ENCODE assay signal across 2 cellular contexts in the genomic region with DNA sequence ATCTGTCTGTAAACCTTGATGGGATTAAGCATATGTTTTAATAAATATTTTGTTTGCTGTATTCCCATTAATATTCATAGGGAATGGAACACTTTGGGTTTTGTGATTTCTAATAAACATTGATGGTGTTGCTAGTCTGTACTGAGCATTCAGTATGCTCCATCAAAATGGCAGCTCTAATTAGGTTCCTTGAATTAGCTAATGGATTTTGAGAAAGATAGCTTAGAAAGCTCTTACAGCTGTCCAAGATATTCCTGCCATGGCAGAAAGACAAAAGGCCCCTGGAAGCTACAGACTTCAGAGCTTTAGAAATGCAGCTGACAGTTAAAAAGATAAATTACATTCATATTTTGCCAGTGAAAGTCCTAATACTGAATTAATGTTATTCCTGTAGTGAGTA.
TF ChIP-seq lines count a peak whose summit lies in the region.

No MANE protein-coding gene starts in this region.

TF ChIP-seq in SK-N-SH, 30 proteins besides CTCF, POLR2A, EP300 and RAD21 (continued from another document):
- TF ChIP-seq NRF1 (IDR thresholded peaks at IDR 0.05; ENCODE audit: low read depth, low read length) = no peak
- no peak for TF ChIP-seq YY1 (IDR thresholded peaks at IDR 0.05; ENCODE audit: low read depth)
- TF ChIP-seq MEF2A (IDR thresholded peaks at IDR 0.05; ENCODE audit: borderline replicate concordance, low read depth) = no peak

TF ChIP-seq in WTC11, 78 proteins besides CTCF, POLR2A, EP300 and RAD21 (continued from another document):
- TF ChIP-seq, protein P1, sequence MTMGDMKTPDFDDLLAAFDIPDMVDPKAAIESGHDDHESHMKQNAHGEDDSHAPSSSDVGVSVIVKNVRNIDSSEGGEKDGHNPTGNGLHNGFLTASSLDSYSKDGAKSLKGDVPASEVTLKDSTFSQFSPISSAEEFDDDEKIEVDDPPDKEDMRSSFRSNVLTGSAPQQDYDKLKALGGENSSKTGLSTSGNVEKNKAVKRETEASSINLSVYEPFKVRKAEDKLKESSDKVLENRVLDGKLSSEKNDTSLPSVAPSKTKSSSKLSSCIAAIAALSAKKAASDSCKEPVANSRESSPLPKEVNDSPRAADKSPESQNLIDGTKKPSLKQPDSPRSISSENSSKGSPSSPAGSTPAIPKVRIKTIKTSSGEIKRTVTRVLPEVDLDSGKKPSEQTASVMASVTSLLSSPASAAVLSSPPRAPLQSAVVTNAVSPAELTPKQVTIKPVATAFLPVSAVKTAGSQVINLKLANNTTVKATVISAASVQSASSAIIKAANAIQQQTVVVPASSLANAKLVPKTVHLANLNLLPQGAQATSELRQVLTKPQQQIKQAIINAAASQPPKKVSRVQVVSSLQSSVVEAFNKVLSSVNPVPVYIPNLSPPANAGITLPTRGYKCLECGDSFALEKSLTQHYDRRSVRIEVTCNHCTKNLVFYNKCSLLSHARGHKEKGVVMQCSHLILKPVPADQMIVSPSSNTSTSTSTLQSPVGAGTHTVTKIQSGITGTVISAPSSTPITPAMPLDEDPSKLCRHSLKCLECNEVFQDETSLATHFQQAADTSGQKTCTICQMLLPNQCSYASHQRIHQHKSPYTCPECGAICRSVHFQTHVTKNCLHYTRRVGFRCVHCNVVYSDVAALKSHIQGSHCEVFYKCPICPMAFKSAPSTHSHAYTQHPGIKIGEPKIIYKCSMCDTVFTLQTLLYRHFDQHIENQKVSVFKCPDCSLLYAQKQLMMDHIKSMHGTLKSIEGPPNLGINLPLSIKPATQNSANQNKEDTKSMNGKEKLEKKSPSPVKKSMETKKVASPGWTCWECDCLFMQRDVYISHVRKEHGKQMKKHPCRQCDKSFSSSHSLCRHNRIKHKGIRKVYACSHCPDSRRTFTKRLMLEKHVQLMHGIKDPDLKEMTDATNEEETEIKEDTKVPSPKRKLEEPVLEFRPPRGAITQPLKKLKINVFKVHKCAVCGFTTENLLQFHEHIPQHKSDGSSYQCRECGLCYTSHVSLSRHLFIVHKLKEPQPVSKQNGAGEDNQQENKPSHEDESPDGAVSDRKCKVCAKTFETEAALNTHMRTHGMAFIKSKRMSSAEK (CRISPR knock-in tag; IDR thresholded peaks at IDR 0.05; ENCODE audit: borderline replicate concordance) = no peak
